ENCODE assay signal across 17 cellular contexts in genomic region chr6:140366991-140367390, GRCh38.
DNase-seq lines count a peak whose midpoint lies in the region; ATAC-seq, FAIRE-seq and TF ChIP-seq lines count a peak whose summit lies in the region.
"Had no signal": no experiment of that assay in that cellular context is flagged by ENCODE, and none has a peak within 500 bp of the region (broad histone marks: within the 10 kb centered on the region; RNA-seq: fewer than 3 reads in every experiment).

No MANE protein-coding gene starts in this region.

- ATAC-seq in HG03175 (IDR thresholded peaks at IDR 0.05; ENCODE audit: unreplicated experiment) = no peak
- ATAC-seq: effector memory CD8-positive, alpha-beta T cell had no signal

- H3K4me3 ChIP-seq in epithelial cell of esophagus (ENCODE audit: low read length) = no peak overlapping the region
- no peak overlapping the region for H3K4me3 ChIP-seq in trophoblast cell (ENCODE audit: low read depth, low read length)
- H3K4me3 ChIP-seq: cardiac muscle cell had no signal

- no peak overlapping the region for H3K18ac ChIP-seq in trophoblast cell (ENCODE audit: low read length)

- peaks cover 0 to 2% of the 10 kb centered on the region in 2 experiments for H3K4me1 ChIP-seq in trophoblast cell (ENCODE audit: control insufficient read depth in 1 of 2, insufficient read depth in 2 of 2, low read length in 2 of 2)

- peaks cover 6% of the 10 kb centered on the region for H3K9me3 ChIP-seq in trophoblast cell (ENCODE audit: insufficient read depth, low read depth, low read length)

- H4K8ac ChIP-seq in trophoblast cell (ENCODE audit: low read depth, low read length) = no peak overlapping the region

- no peak overlapping the region for H3K27ac ChIP-seq in trophoblast cell (ENCODE audit: low read depth, low read length)
- H3K27ac ChIP-seq: C4-2B, cardiac muscle cell had no signal

- no peaks in the 10 kb centered on the region for H3K79me1 ChIP-seq in trophoblast cell (ENCODE audit: low read length)

- H3K79me2 ChIP-seq in trophoblast cell (ENCODE audit: control insufficient read depth, insufficient read depth, low read length, poor library complexity) = no peaks in the 10 kb centered on the region

- H3K9ac ChIP-seq in trophoblast cell (ENCODE audit: low read length) = no peak overlapping the region

- no peak overlapping the region for H3K4ac ChIP-seq in trophoblast cell (ENCODE audit: low read depth, low read length)

- no peak overlapping the region for H2BK120ac ChIP-seq in trophoblast cell (ENCODE audit: insufficient read depth, low read length, poor library complexity)

- no peak overlapping the region for H3K4me2 ChIP-seq in trophoblast cell (ENCODE audit: low read length)

- H2AFZ ChIP-seq in trophoblast cell (ENCODE audit: insufficient read depth, low read length, poor library complexity) = no peak overlapping the region

- no peak overlapping the region for H2BK12ac ChIP-seq in trophoblast cell (ENCODE audit: low read length)

- H3K14ac ChIP-seq in trophoblast cell (ENCODE audit: low read length) = no peak overlapping the region

- TF ChIP-seq CTCF in epithelial cell of esophagus (IDR thresholded peaks at IDR 0.05; ENCODE audit: insufficient read depth, low read depth, low read length, missing control alignments) = no peak

- H4K91ac ChIP-seq in trophoblast cell (ENCODE audit: low read depth, low read length) = no peak overlapping the region

- FAIRE-seq in H54 (lab: Jason Lieb, UNC) = no peak
- FAIRE-seq in GM12891 (lab: Jason Lieb, UNC) = no peak

- H3K36me3 ChIP-seq in trophoblast cell (ENCODE audit: control insufficient read depth in 1 of 2, insufficient read depth in 2 of 2, low read length in 2 of 2) = no peaks in the 10 kb centered on the region
- H3K36me3 ChIP-seq: cardiac muscle cell had no signal

- peak; percentile 6 for DNase-seq in H54 (ENCODE audit: insufficient read length, low spot score)
- peak; percentile 94 for DNase-seq in RPMI7951 (ENCODE audit: low read depth)
- DNase-seq in epithelial cell of esophagus (ENCODE audit: low read depth) = peak; percentile 73
- DNase-seq in trophoblast cell = peak; percentile 60 to 78
- DNase-seq in amygdala (lab: John Stamatoyannopoulos, UW) = no peak
- DNase-seq in foreskin melanocyte = no peak
- DNase-seq in GM12891 (ENCODE audit: insufficient read length, low spot score) = no peak
- DNase-seq: activated CD4-positive, alpha-beta T cell treated with anti-CD3 and anti-CD28 coated beads, Interleukin-2, amount 50 U/mL, for 4 hours; DND-41; effector memory CD8-positive, alpha-beta T cell; head of caudate nucleus; NCI-H2107; SHP77 treated with DMSO at 0.1 percent for 48 hours; stimulated activated CD4-positive, alpha-beta T cell treated with anti-CD3 and anti-CD28 coated beads, Interleukin-1b, Interleukin-23, amount 100 ng/mL, for 48 hours had no signal

- H3K23ac ChIP-seq in trophoblast cell (ENCODE audit: low read length) = no peak overlapping the region

- no peaks in the 10 kb centered on the region for H3K27me3 ChIP-seq in trophoblast cell (ENCODE audit: insufficient read depth, low read length)
- H3K27me3 ChIP-seq: cardiac muscle cell had no signal

- no peak overlapping the region for H4K12ac ChIP-seq in trophoblast cell (ENCODE audit: low read depth, low read length)

- H2BK5ac ChIP-seq in trophoblast cell (ENCODE audit: low read depth, low read length, poor library complexity) = no peak overlapping the region

- TF ChIP-seq POLR2A in H54 (IDR thresholded peaks at IDR 0.05; ENCODE audit: low read depth, low read length) (no peak), GM12891 (IDR thresholded peaks at IDR 0.05; ENCODE audit: low read depth, low read length) (no peak)

- H2AK5ac ChIP-seq in trophoblast cell (ENCODE audit: low read length) = no peak overlapping the region

TF ChIP-seq in GM12891, 5 proteins besides CTCF, POLR2A, EP300 and RAD21:
- TF ChIP-seq POU2F2 (IDR thresholded peaks at IDR 0.05; ENCODE audit: low read depth, low read length) (no peak), TAF1 (IDR thresholded peaks at IDR 0.05; ENCODE audit: low read depth, low read length) (no peak), SPI1 (IDR thresholded peaks at IDR 0.05; ENCODE audit: low read depth, low read length) (no peak), PAX5 (IDR thresholded peaks at IDR 0.05; ENCODE audit: insufficient read depth, low read length, severe bottlenecking) (no peak), POLR2AphosphoS5 (IDR thresholded peaks at IDR 0.05; ENCODE audit: low read depth, low read length) (no peak)

Comparison
In these comparisons a context has a peak if more than half of its experiments do, and no peak if none do; other contexts are left out.
1. DNase-seq: peak in H54 (single experiment), RPMI7951 (single experiment), epithelial cell of esophagus (single experiment) and trophoblast cell (2 of 2); none in amygdala (0 of 56), foreskin melanocyte (single experiment) and GM12891 (single experiment).